Comparison of ENCODE assay signal across 1 cellular context in genomic region chr4:72568959-72569718, GRCh38.
TF ChIP-seq lines count a peak whose summit lies in the region.

TSS of gene ADAMTS3 (minus strand) at chr4:72569221. CDS start at chr4:72568762, 459 bp downstream.

TF ChIP-seq in K562, 482 proteins besides CTCF, POLR2A, EP300 and RAD21 (continued from another document and continues in another):
- TF ChIP-seq, protein P1, sequence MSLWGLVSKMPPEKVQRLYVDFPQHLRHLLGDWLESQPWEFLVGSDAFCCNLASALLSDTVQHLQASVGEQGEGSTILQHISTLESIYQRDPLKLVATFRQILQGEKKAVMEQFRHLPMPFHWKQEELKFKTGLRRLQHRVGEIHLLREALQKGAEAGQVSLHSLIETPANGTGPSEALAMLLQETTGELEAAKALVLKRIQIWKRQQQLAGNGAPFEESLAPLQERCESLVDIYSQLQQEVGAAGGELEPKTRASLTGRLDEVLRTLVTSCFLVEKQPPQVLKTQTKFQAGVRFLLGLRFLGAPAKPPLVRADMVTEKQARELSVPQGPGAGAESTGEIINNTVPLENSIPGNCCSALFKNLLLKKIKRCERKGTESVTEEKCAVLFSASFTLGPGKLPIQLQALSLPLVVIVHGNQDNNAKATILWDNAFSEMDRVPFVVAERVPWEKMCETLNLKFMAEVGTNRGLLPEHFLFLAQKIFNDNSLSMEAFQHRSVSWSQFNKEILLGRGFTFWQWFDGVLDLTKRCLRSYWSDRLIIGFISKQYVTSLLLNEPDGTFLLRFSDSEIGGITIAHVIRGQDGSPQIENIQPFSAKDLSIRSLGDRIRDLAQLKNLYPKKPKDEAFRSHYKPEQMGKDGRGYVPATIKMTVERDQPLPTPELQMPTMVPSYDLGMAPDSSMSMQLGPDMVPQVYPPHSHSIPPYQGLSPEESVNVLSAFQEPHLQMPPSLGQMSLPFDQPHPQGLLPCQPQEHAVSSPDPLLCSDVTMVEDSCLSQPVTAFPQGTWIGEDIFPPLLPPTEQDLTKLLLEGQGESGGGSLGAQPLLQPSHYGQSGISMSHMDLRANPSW (CRISPR knock-in tag; IDR thresholded peaks at IDR 0.05): no peak; the same call in 1 of the 2 replicates
- TF ChIP-seq JUNB (CRISPR knock-in tag; conservative IDR thresholded peaks at IDR 0.05) (no peak), ZNF696 (CRISPR knock-in tag; conservative IDR thresholded peaks at IDR 0.05) (no peak), CEBPB (tag; IDR thresholded peaks at IDR 0.05) (no peak), TRIM24 (IDR thresholded peaks at IDR 0.05) (peak; percentile 19 to 41; a peak in 2 of 4 replicates), NCOA1 (IDR thresholded peaks at IDR 0.05; ENCODE audit: low read depth) (peak; percentile 62), KDM4B (IDR thresholded peaks at IDR 0.05; ENCODE audit: borderline replicate concordance in 2 of 2, low read depth in 1 of 2) (no peak), KLF6 (CRISPR knock-in tag; IDR thresholded peaks at IDR 0.05; ENCODE audit: borderline replicate concordance) (no peak), ZNF217 (CRISPR knock-in tag; IDR thresholded peaks at IDR 0.05) (no peak), HMG20A (CRISPR knock-in tag; conservative IDR thresholded peaks at IDR 0.05) (no peak), ZNF561 (CRISPR knock-in tag; conservative IDR thresholded peaks at IDR 0.05) (no peak), HSF4 (CRISPR knock-in tag; IDR thresholded peaks at IDR 0.05; ENCODE audit: borderline replicate concordance) (no peak), SFPQ (IDR thresholded peaks at IDR 0.05; ENCODE audit: low read depth, low read length) (no peak), SNRNP70 (optimal IDR thresholded peaks at IDR 0.05; ENCODE audit: low read depth, low read length) (no peak), CHCHD3 (CRISPR knock-in tag; IDR thresholded peaks at IDR 0.05) (no peak), ZEB2 (IDR thresholded peaks at IDR 0.05) (no peak; the same call in 1 of the 2 replicates), ZBTB8A (IDR thresholded peaks at IDR 0.05; ENCODE audit: partially characterized antibody) (no peak), ZNF77 (CRISPR knock-in tag; IDR thresholded peaks at IDR 0.05) (no peak), ZNF224 (CRISPR knock-in tag; IDR thresholded peaks at IDR 0.05) (no peak), ZNF408 (CRISPR knock-in tag; IDR thresholded peaks at IDR 0.05; ENCODE audit: low read depth) (no peak), ZZZ3 (IDR thresholded peaks at IDR 0.05) (no peak), ADNP (tag; IDR thresholded peaks at IDR 0.05) (no peak), ZNF12 (CRISPR knock-in tag; IDR thresholded peaks at IDR 0.05) (no peak), SETDB1 (IDR thresholded peaks at IDR 0.05; ENCODE audit: low read length) (no peak), ETV1 (tag; conservative IDR thresholded peaks at IDR 0.05; ENCODE audit: low read depth) (no peak), CBX2 (IDR thresholded peaks at IDR 0.05; ENCODE audit: insufficient read depth, low read length, poor library complexity, severe bottlenecking) (no peak), THAP7 (CRISPR knock-in tag; IDR thresholded peaks at IDR 0.05) (no peak), ZNF583 (CRISPR knock-in tag; IDR thresholded peaks at IDR 0.05) (no peak), ZNF75A (CRISPR knock-in tag; IDR thresholded peaks at IDR 0.05) (no peak)
- TF ChIP-seq, protein P2, sequence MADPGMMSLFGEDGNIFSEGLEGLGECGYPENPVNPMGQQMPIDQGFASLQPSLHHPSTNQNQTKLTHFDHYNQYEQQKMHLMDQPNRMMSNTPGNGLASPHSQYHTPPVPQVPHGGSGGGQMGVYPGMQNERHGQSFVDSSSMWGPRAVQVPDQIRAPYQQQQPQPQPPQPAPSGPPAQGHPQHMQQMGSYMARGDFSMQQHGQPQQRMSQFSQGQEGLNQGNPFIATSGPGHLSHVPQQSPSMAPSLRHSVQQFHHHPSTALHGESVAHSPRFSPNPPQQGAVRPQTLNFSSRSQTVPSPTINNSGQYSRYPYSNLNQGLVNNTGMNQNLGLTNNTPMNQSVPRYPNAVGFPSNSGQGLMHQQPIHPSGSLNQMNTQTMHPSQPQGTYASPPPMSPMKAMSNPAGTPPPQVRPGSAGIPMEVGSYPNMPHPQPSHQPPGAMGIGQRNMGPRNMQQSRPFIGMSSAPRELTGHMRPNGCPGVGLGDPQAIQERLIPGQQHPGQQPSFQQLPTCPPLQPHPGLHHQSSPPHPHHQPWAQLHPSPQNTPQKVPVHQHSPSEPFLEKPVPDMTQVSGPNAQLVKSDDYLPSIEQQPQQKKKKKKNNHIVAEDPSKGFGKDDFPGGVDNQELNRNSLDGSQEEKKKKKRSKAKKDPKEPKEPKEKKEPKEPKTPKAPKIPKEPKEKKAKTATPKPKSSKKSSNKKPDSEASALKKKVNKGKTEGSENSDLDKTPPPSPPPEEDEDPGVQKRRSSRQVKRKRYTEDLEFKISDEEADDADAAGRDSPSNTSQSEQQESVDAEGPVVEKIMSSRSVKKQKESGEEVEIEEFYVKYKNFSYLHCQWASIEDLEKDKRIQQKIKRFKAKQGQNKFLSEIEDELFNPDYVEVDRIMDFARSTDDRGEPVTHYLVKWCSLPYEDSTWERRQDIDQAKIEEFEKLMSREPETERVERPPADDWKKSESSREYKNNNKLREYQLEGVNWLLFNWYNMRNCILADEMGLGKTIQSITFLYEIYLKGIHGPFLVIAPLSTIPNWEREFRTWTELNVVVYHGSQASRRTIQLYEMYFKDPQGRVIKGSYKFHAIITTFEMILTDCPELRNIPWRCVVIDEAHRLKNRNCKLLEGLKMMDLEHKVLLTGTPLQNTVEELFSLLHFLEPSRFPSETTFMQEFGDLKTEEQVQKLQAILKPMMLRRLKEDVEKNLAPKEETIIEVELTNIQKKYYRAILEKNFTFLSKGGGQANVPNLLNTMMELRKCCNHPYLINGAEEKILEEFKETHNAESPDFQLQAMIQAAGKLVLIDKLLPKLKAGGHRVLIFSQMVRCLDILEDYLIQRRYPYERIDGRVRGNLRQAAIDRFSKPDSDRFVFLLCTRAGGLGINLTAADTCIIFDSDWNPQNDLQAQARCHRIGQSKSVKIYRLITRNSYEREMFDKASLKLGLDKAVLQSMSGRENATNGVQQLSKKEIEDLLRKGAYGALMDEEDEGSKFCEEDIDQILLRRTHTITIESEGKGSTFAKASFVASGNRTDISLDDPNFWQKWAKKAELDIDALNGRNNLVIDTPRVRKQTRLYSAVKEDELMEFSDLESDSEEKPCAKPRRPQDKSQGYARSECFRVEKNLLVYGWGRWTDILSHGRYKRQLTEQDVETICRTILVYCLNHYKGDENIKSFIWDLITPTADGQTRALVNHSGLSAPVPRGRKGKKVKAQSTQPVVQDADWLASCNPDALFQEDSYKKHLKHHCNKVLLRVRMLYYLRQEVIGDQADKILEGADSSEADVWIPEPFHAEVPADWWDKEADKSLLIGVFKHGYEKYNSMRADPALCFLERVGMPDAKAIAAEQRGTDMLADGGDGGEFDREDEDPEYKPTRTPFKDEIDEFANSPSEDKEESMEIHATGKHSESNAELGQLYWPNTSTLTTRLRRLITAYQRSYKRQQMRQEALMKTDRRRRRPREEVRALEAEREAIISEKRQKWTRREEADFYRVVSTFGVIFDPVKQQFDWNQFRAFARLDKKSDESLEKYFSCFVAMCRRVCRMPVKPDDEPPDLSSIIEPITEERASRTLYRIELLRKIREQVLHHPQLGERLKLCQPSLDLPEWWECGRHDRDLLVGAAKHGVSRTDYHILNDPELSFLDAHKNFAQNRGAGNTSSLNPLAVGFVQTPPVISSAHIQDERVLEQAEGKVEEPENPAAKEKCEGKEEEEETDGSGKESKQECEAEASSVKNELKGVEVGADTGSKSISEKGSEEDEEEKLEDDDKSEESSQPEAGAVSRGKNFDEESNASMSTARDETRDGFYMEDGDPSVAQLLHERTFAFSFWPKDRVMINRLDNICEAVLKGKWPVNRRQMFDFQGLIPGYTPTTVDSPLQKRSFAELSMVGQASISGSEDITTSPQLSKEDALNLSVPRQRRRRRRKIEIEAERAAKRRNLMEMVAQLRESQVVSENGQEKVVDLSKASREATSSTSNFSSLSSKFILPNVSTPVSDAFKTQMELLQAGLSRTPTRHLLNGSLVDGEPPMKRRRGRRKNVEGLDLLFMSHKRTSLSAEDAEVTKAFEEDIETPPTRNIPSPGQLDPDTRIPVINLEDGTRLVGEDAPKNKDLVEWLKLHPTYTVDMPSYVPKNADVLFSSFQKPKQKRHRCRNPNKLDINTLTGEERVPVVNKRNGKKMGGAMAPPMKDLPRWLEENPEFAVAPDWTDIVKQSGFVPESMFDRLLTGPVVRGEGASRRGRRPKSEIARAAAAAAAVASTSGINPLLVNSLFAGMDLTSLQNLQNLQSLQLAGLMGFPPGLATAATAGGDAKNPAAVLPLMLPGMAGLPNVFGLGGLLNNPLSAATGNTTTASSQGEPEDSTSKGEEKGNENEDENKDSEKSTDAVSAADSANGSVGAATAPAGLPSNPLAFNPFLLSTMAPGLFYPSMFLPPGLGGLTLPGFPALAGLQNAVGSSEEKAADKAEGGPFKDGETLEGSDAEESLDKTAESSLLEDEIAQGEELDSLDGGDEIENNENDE (IDR thresholded peaks at IDR 0.05; ENCODE audit: low read depth, low read length): no peak
- TF ChIP-seq, protein P3, sequence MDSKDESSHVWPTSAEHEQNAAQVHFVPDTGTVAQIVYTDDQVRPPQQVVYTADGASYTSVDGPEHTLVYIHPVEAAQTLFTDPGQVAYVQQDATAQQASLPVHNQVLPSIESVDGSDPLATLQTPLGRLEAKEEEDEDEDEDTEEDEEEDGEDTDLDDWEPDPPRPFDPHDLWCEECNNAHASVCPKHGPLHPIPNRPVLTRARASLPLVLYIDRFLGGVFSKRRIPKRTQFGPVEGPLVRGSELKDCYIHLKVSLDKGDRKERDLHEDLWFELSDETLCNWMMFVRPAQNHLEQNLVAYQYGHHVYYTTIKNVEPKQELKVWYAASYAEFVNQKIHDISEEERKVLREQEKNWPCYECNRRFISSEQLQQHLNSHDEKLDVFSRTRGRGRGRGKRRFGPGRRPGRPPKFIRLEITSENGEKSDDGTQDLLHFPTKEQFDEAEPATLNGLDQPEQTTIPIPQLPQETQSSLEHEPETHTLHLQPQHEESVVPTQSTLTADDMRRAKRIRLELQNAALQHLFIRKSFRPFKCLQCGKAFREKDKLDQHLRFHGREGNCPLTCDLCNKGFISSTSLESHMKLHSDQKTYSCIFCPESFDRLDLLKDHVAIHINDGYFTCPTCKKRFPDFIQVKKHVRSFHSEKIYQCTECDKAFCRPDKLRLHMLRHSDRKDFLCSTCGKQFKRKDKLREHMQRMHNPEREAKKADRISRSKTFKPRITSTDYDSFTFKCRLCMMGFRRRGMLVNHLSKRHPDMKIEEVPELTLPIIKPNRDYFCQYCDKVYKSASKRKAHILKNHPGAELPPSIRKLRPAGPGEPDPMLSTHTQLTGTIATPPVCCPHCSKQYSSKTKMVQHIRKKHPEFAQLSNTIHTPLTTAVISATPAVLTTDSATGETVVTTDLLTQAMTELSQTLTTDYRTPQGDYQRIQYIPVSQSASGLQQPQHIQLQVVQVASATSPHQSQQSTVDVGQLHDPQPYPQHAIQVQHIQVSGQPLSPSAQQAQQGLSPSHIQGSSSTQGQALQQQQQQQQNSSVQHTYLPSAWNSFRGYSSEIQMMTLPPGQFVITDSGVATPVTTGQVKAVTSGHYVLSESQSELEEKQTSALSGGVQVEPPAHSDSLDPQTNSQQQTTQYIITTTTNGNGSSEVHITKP (IDR thresholded peaks at IDR 0.05; ENCODE audit: partially characterized antibody): peak; percentile 26
- TF ChIP-seq, protein P4, sequence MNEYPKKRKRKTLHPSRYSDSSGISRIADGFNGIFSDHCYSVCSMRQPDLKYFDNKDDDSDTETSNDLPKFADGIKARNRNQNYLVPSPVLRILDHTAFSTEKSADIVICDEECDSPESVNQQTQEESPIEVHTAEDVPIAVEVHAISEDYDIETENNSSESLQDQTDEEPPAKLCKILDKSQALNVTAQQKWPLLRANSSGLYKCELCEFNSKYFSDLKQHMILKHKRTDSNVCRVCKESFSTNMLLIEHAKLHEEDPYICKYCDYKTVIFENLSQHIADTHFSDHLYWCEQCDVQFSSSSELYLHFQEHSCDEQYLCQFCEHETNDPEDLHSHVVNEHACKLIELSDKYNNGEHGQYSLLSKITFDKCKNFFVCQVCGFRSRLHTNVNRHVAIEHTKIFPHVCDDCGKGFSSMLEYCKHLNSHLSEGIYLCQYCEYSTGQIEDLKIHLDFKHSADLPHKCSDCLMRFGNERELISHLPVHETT (CRISPR knock-in tag; conservative IDR thresholded peaks at IDR 0.05 in 1 of 2, IDR thresholded peaks at IDR 0.05 in 1 of 2): no peak; a peak in 2 of 4 replicates
- TF ChIP-seq, protein P5, sequence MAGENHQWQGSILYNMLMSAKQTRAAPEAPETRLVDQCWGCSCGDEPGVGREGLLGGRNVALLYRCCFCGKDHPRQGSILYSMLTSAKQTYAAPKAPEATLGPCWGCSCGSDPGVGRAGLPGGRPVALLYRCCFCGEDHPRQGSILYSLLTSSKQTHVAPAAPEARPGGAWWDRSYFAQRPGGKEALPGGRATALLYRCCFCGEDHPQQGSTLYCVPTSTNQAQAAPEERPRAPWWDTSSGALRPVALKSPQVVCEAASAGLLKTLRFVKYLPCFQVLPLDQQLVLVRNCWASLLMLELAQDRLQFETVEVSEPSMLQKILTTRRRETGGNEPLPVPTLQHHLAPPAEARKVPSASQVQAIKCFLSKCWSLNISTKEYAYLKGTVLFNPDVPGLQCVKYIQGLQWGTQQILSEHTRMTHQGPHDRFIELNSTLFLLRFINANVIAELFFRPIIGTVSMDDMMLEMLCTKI (IDR thresholded peaks at IDR 0.05; ENCODE audit: partially characterized antibody): no peak
